ENCODE assay signal across 27 cellular contexts in the genomic region with DNA sequence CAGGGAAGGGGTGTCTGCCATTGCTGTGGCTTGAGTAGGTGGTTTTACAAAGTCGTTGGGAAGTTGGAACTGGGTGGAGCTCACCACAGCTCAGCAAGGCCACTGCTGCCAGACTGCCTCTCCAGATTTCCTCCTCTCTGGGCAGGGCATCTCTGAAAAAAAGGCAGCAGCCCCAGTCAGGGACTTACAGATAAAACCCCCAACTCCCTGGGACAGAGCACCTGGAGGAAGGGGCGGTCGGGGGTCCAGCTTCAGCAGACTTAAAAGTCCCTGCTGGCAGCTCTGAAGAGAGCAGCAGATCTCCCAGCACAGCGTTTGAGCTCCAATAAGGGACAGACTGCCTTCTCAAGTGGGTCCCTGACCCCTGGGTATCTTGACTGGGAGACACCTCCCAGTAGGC.
"Had no signal": no experiment of that assay in that cellular context is flagged by ENCODE, and none has a peak within 500 bp of the region (broad histone marks: within the 10 kb centered on the region; RNA-seq: fewer than 3 reads in every experiment).

No MANE protein-coding gene starts in this region.

- ATAC-seq: stimulated activated effector memory CD8-positive, alpha-beta T cell treated with anti-CD3 and anti-CD28 coated beads, Interleukin-12 subunit alpha, Interleukin-12 subunit beta, amount 100 ng/mL, for 72 hours; stimulated activated memory B cell treated with anti-CD40 and anti-IgM and Interleukin-4, amounts not matched to agents 10 μg/mL and 1 μg/mL and 100 μg/mL, for 72 hours; stimulated activated naive B cell treated with anti-CD40 and anti-IgM and Interleukin-4, amounts not matched to agents 10 μg/mL and 1 μg/mL and 100 μg/mL, for 72 hours; stimulated activated naive CD8-positive, alpha-beta T cell treated with anti-CD3 and anti-CD28 coated beads, Interleukin-15, amount 100 ng/mL, for 72 hours; stimulated activated naive CD8-positive, alpha-beta T cell treated with anti-CD3 and anti-CD28 coated beads, Interleukin-15, Interleukin-2, amounts not matched to agents 100 U/mL and 50 U/mL, for 24 hours; upper lobe of right lung had no signal

- H3K4me1 ChIP-seq: stomach, suprapubic skin, testis, thyroid gland, tibial artery, tibial nerve, transverse colon, upper lobe of left lung, upper lobe of right lung, uterus, vagina had no signal

- DNase-seq: stimulated activated CD4-positive, alpha-beta T cell treated with anti-CD3 and anti-CD28 coated beads, Interleukin-2, amount 100 ng/mL, for 48 hours; stimulated activated CD4-positive, alpha-beta T cell treated with anti-CD3 and anti-CD28 coated beads, Interleukin-4, amount 100 ng/mL, for 1 hour; stimulated activated CD4-positive, alpha-beta T cell treated with anti-CD3 and anti-CD28 coated beads, Interleukin-4, amount 100 ng/mL, for 24 hours; stimulated activated CD4-positive, alpha-beta T cell treated with anti-CD3 and anti-CD28 coated beads, Interleukin-4, amount 100 ng/mL, for 4 hours; stimulated activated CD8-positive, alpha-beta memory T cell treated with anti-CD3 and anti-CD28 coated beads, Interleukin-4, amount 100 ng/mL, for 48 hours; stimulated activated naive B cell treated with anti-CD40 and anti-IgM and Interleukin-4, amounts not matched to agents 10 μg/mL and 1 μg/mL and 100 μg/mL, for 72 hours; stimulated activated naive CD4-positive, alpha-beta T cell; stimulated activated naive CD4-positive, alpha-beta T cell treated with Interleukin-2 at 50 U/mL for 16 hours; stimulated activated naive CD8-positive, alpha-beta T cell treated with anti-CD3 and anti-CD28 coated beads, Interleukin-15, amount 100 ng/mL, for 72 hours; stimulated activated naive CD8-positive, alpha-beta T cell treated with anti-CD3 and anti-CD28 coated beads, Interleukin-15, Interleukin-2, amounts not matched to agents 100 U/mL and 50 U/mL, for 24 hours; stomach; substantia nigra; testis; thyroid gland; tibial artery; transverse colon; trophoblast cell; upper lobe of left lung; upper lobe of right lung; uterus had no signal

- FAIRE-seq: urothelium cell line had no signal

- H3K27ac ChIP-seq: stomach, suprapubic skin, testis, thoracic aorta, thyroid gland, tibial artery, tibial nerve, transverse colon, upper lobe of left lung, upper lobe of right lung, uterus, vagina had no signal

- H3K9me3 ChIP-seq: stomach, suprapubic skin, testis, thoracic aorta, thyroid gland, tibial artery, transverse colon, upper lobe of left lung, upper lobe of right lung, uterus, vagina had no signal

- H3K4me3 ChIP-seq: stomach, suprapubic skin, testis, thoracic aorta, thyroid gland, tibial artery, tibial nerve, transverse colon, upper lobe of left lung, upper lobe of right lung, uterus, vagina had no signal

- H3K27me3 ChIP-seq: suprapubic skin, testis, thyroid gland, tibial artery, tibial nerve, transverse colon, upper lobe of left lung, upper lobe of right lung, uterus, vagina had no signal

- H3K36me3 ChIP-seq: stomach, suprapubic skin, thoracic aorta, thyroid gland, tibial artery, tibial nerve, transverse colon, upper lobe of left lung, upper lobe of right lung, uterus, vagina had no signal
